Comparison of ENCODE assay signal across 15 cellular contexts in genomic region chr7:13829914-13830603, GRCh38.
DNase-seq lines count a peak whose midpoint lies in the region; ATAC-seq, FAIRE-seq and TF ChIP-seq lines count a peak whose summit lies in the region.
"Had no signal": no experiment of that assay in that cellular context is flagged by ENCODE, and none has a peak within 500 bp of the region (broad histone marks: within the 10 kb centered on the region; RNA-seq: fewer than 3 reads in every experiment).

No MANE protein-coding gene starts in this region.

- DNase-seq in COR-L47 (lab: John Stamatoyannopoulos, UW): peak; percentile 87
- peak; percentile 53 for DNase-seq in M059J (ENCODE audit: low read depth)
- DNase-seq in bronchial epithelial cell (ENCODE audit: low read depth): peak; percentile 49
- no peak for DNase-seq in left lung
- no peak for DNase-seq in type B pancreatic cell (ENCODE audit: extremely low spot score, unreplicated experiment)
- DNase-seq: activated CD4-positive, alpha-beta T cell treated with anti-CD3 and anti-CD28 coated beads, Interleukin-2, amount 10 ng/mL, durations not matched to agents 7 days and 5 days; DMS 273 treated with DMSO at 0.1 percent for 48 hours; MM.1S had no signal

- intact Hi-C loops in left lung (cut with DNase I): no loop called here

- no peaks in the 10 kb centered on the region for H3K4me1 ChIP-seq in left lung

- no peak overlapping the region for H3K4me3 Mint-ChIP-seq in type B pancreatic cell
- H3K4me3 Mint-ChIP-seq: activated CD4-positive, alpha-beta T cell treated with anti-CD3 and anti-CD28 coated beads, Interleukin-2, amount 10 ng/mL, durations not matched to agents 7 days and 5 days; activated naive CD8-positive, alpha-beta T cell; memory B cell had no signal

- H3K27ac Mint-ChIP-seq in type B pancreatic cell: no peak overlapping the region
- H3K27ac Mint-ChIP-seq: activated CD4-positive, alpha-beta T cell treated with anti-CD3 and anti-CD28 coated beads, Interleukin-2, amount 10 ng/mL, durations not matched to agents 7 days and 5 days; activated naive CD8-positive, alpha-beta T cell; memory B cell had no signal

- ATAC-seq in left lung (peak; percentile 14), GM18907 (IDR thresholded peaks at IDR 0.05; ENCODE audit: unreplicated experiment) (no peak), GM18861 (IDR thresholded peaks at IDR 0.05; ENCODE audit: unreplicated experiment) (no peak), GM19324 (IDR thresholded peaks at IDR 0.05; ENCODE audit: low FRiP score, unreplicated experiment) (no peak)

- H3K36me3 Mint-ChIP-seq in type B pancreatic cell: no peaks in the 10 kb centered on the region
- H3K36me3 Mint-ChIP-seq: activated naive CD8-positive, alpha-beta T cell; memory B cell had no signal

- no peaks in the 10 kb centered on the region for H3K27me3 Mint-ChIP-seq in type B pancreatic cell
- H3K27me3 Mint-ChIP-seq: activated CD4-positive, alpha-beta T cell treated with anti-CD3 and anti-CD28 coated beads, Interleukin-2, amount 10 ng/mL, durations not matched to agents 7 days and 5 days; activated naive CD8-positive, alpha-beta T cell; memory B cell had no signal

- TF ChIP-seq CTCF in bronchial epithelial cell (IDR thresholded peaks at IDR 0.05; ENCODE audit: insufficient read depth, low read length, severe bottlenecking) (no peak), left lung (IDR thresholded peaks at IDR 0.05) (no peak), type B pancreatic cell (conservative IDR thresholded peaks at IDR 0.05) (no peak)

- no peak overlapping the region for H3K27ac ChIP-seq in left lung
- H3K27ac ChIP-seq: epithelial cell of prostate, skin epidermis had no signal

- no peak overlapping the region for H3K4me3 ChIP-seq in bronchial epithelial cell (ENCODE audit: low read depth, low read length)
- H3K4me3 ChIP-seq in left lung: no peak overlapping the region
- H3K4me3 ChIP-seq: skin epidermis had no signal

- no peaks in the 10 kb centered on the region for H3K9me3 Mint-ChIP-seq in type B pancreatic cell
- H3K9me3 Mint-ChIP-seq: activated CD4-positive, alpha-beta T cell treated with anti-CD3 and anti-CD28 coated beads, Interleukin-2, amount 10 ng/mL, durations not matched to agents 7 days and 5 days; memory B cell had no signal

- FAIRE-seq in bronchial epithelial cell (lab: Jason Lieb, UNC): peak; percentile 18

- H3K4me1 Mint-ChIP-seq in type B pancreatic cell (ENCODE audit: unreplicated experiment): peaks cover 4% of the 10 kb centered on the region
- H3K4me1 Mint-ChIP-seq: activated CD4-positive, alpha-beta T cell treated with anti-CD3 and anti-CD28 coated beads, Interleukin-2, amount 10 ng/mL, durations not matched to agents 7 days and 5 days; memory B cell had no signal

- no peaks in the 10 kb centered on the region for H3K9me3 ChIP-seq in left lung

- no peaks in the 10 kb centered on the region for H3K36me3 ChIP-seq in bronchial epithelial cell (ENCODE audit: control insufficient read depth, insufficient read depth, low read length)
- H3K36me3 ChIP-seq in left lung: no peaks in the 10 kb centered on the region

- H3K27me3 ChIP-seq in bronchial epithelial cell (ENCODE audit: control insufficient read depth, insufficient read depth, low read length) (no peaks in the 10 kb centered on the region), left lung (no peaks in the 10 kb centered on the region)

Comparison
In these comparisons a context has a peak if more than half of its experiments do, and no peak if none do; other contexts are left out.
1. DNase-seq: peak in COR-L47 (single experiment), M059J (single experiment) and bronchial epithelial cell (single experiment); none in left lung (0 of 2) and type B pancreatic cell (single experiment).